In genomic region chr3:179713643-179714090, GRCh38 we compare ENCODE assay signal across 14 cellular contexts.
A peak's percentile ranks its signal among the peaks of the same experiment; 100 is the strongest.
DNase-seq lines count a peak whose midpoint lies in the region; ATAC-seq, FAIRE-seq and TF ChIP-seq lines count a peak whose summit lies in the region.
"Had no signal": no experiment of that assay in that cellular context is flagged by ENCODE, and none has a peak within 500 bp of the region (broad histone marks: within the 10 kb centered on the region; RNA-seq: fewer than 3 reads in every experiment).

No MANE protein-coding gene starts in this region.

- no peak overlapping the region for H3K4me3 Mint-ChIP-seq in astrocyte (ENCODE audit: unreplicated experiment)
- H3K4me3 Mint-ChIP-seq in activated CD8-positive, alpha-beta T cell treated with anti-CD3 and anti-CD28 coated beads, Interleukin-2, amount 10 ng/mL, durations not matched to agents 7 days and 5 days, result no peak overlapping the region
- no peak overlapping the region for H3K4me3 Mint-ChIP-seq in effector memory CD8-positive, alpha-beta T cell

- no peaks in the 10 kb centered on the region for H3K9me3 Mint-ChIP-seq in astrocyte (ENCODE audit: unreplicated experiment)
- no peaks in the 10 kb centered on the region for H3K9me3 Mint-ChIP-seq in activated CD8-positive, alpha-beta T cell treated with anti-CD3 and anti-CD28 coated beads, Interleukin-2, amount 10 ng/mL, durations not matched to agents 7 days and 5 days (ENCODE audit: insufficient read depth)
- no peaks in the 10 kb centered on the region for H3K9me3 Mint-ChIP-seq in effector memory CD8-positive, alpha-beta T cell

- peak; percentile 62 for FAIRE-seq in astrocyte (lab: Jason Lieb, UNC)

- H3K4me1 Mint-ChIP-seq in astrocyte (ENCODE audit: low read depth, unreplicated experiment), result peaks cover 18% of the 10 kb centered on the region
- H3K4me1 Mint-ChIP-seq in activated CD8-positive, alpha-beta T cell treated with anti-CD3 and anti-CD28 coated beads, Interleukin-2, amount 10 ng/mL, durations not matched to agents 7 days and 5 days (ENCODE audit: low read depth), result no peaks in the 10 kb centered on the region
- no peaks in the 10 kb centered on the region for H3K4me1 Mint-ChIP-seq in effector memory CD8-positive, alpha-beta T cell (ENCODE audit: low read depth in 2 of 2)

- H3K9ac ChIP-seq in astrocyte (ENCODE audit: low read length), result peak overlapping the region; percentile 69

- H3K36me3 ChIP-seq in astrocyte (ENCODE audit: insufficient read depth, low read length) (peaks cover 4% of the 10 kb centered on the region), heart right ventricle (peaks cover 0 to 33% (median 3%) of the 10 kb centered on the region in 9 donors), psoas muscle (ENCODE audit: insufficient read depth in 1 of 2, low read depth in 1 of 2) (peaks cover 0 to 29% of the 10 kb centered on the region in 2 donors)

- DNase-seq in ELF-1 (ENCODE audit: low read depth, low spot score), result peak; percentile 11
- peak; percentile 86 for DNase-seq in astrocyte (ENCODE audit: low read depth)
- no peak for DNase-seq in heart right ventricle
- no peak for DNase-seq in psoas muscle
- DNase-seq in superior temporal gyrus (ENCODE audit: extremely low spot score), result no peak
- DNase-seq in activated CD8-positive, alpha-beta T cell treated with anti-CD3 and anti-CD28 coated beads, Interleukin-2, amount 10 ng/mL, durations not matched to agents 7 days and 5 days, result no peak
- no peak for DNase-seq in SIG-M5 (lab: John Stamatoyannopoulos, UW)
- DNase-seq in effector memory CD8-positive, alpha-beta T cell, result no peak
- DNase-seq: activated CD8-positive, alpha-beta memory T cell treated with anti-CD3 and anti-CD28 coated beads for 24 hours; activated naive CD4-positive, alpha-beta T cell treated with anti-CD3 and anti-CD28 coated beads, Interleukin-2, amount 50 U/mL, for 16 hours; cortex of kidney; left lung; NCI-H2227 treated with DMSO at 0.1 percent for 48 hours; occipital lobe had no signal

- peaks cover 14% of the 10 kb centered on the region for H3K79me2 ChIP-seq in astrocyte (ENCODE audit: insufficient read depth, low read length)

- POLR2A ChIA-PET in activated CD8-positive, alpha-beta T cell treated with anti-CD3 and anti-CD28 coated beads, Interleukin-2, amount 10 ng/mL, durations not matched to agents 7 days and 5 days (lab: Charles Lee), result no interaction called here

- H4K20me1 ChIP-seq in astrocyte (ENCODE audit: insufficient read depth, low read length), result no peaks in the 10 kb centered on the region

- peak overlapping the region; percentile 4 for H2AFZ ChIP-seq in astrocyte (ENCODE audit: low read depth, low read length)

- H3K4me1 ChIP-seq in astrocyte (ENCODE audit: insufficient read depth, low read length), result peaks cover 28% of the 10 kb centered on the region
- H3K4me1 ChIP-seq in heart right ventricle, result peaks cover 0 to 38% (median 15%) of the 10 kb centered on the region in 9 donors
- peaks cover 65% of the 10 kb centered on the region for H3K4me1 ChIP-seq in psoas muscle
- H3K4me1 ChIP-seq: left lung had no signal

- intact Hi-C loops in heart right ventricle (cut with DNase I), result loop anchor here in 2 of 10 donors (5.0 to 10.0 kb wide), 2 partner anchors 46 to 59 kb away; partner anchors contain the start of gene USP13 (in 1 of the 2)
- intact Hi-C loops in psoas muscle (cut with DNase I), result no loop called here

- H3K4me2 ChIP-seq in astrocyte (ENCODE audit: low read length), result peak overlapping the region; percentile 66

- H3K27me3 ChIP-seq in astrocyte (ENCODE audit: insufficient read depth, low read length) (no peaks in the 10 kb centered on the region), heart right ventricle (no peaks in the 10 kb centered on the region), psoas muscle (ENCODE audit: insufficient read depth in 3 of 3, low read length in 2 of 3) (no peaks in the 10 kb centered on the region)
- H3K27me3 ChIP-seq: left lung had no signal

- peak overlapping the region; percentile 92 for H3K27ac ChIP-seq in astrocyte (ENCODE audit: low read depth, low read length)
- peak overlapping the region; percentile 42 to 89 (median 78) for H3K27ac ChIP-seq in heart right ventricle
- H3K27ac ChIP-seq in psoas muscle, result peak overlapping the region; percentile 92
- H3K27ac ChIP-seq: left lung had no signal

- CTCF ChIA-PET in activated CD8-positive, alpha-beta T cell treated with anti-CD3 and anti-CD28 coated beads, Interleukin-2, amount 10 ng/mL, durations not matched to agents 7 days and 5 days (lab: Charles Lee), result no interaction called here

- peak overlapping the region; percentile 43 for H3K27ac Mint-ChIP-seq in astrocyte (ENCODE audit: unreplicated experiment)
- no peak overlapping the region for H3K27ac Mint-ChIP-seq in activated CD8-positive, alpha-beta T cell treated with anti-CD3 and anti-CD28 coated beads, Interleukin-2, amount 10 ng/mL, durations not matched to agents 7 days and 5 days
- H3K27ac Mint-ChIP-seq in effector memory CD8-positive, alpha-beta T cell, result no peak overlapping the region

- 48 to 66% methylated on average over 6 of the region's 6 CpGs for whole genome bisulfite sequencing in heart right ventricle, 2 donors
- WGBS in psoas muscle, 3 donors, result 22 to 35% (median 31%) methylated on average over 6 of the region's 6 CpGs

- H3K9me3 ChIP-seq in astrocyte (ENCODE audit: insufficient read depth, low read depth, low read length) (no peaks in the 10 kb centered on the region), heart right ventricle (no peaks in the 10 kb centered on the region), psoas muscle (no peaks in the 10 kb centered on the region)
- H3K9me3 ChIP-seq: left lung had no signal

- TF ChIP-seq CTCF in astrocyte (IDR thresholded peaks at IDR 0.05; ENCODE audit: insufficient read depth, low read depth, low read length) (no peak), heart right ventricle (IDR thresholded peaks at IDR 0.05) (no peak), psoas muscle (IDR thresholded peaks at IDR 0.05) (no peak)

- ATAC-seq in heart right ventricle (peak; percentile 34 to 88 (median 74)), psoas muscle (peak; percentile 70 to 78 (median 76))
- ATAC-seq in activated CD8-positive, alpha-beta T cell treated with anti-CD3 and anti-CD28 coated beads, Interleukin-2, amount 10 ng/mL, durations not matched to agents 7 days and 5 days, result no peak
- ATAC-seq in effector memory CD8-positive, alpha-beta T cell (replicated peaks), result no peak
- ATAC-seq: left lung had no signal

- no peaks in the 10 kb centered on the region for H3K27me3 Mint-ChIP-seq in astrocyte (ENCODE audit: low read depth, unreplicated experiment)
- no peaks in the 10 kb centered on the region for H3K27me3 Mint-ChIP-seq in activated CD8-positive, alpha-beta T cell treated with anti-CD3 and anti-CD28 coated beads, Interleukin-2, amount 10 ng/mL, durations not matched to agents 7 days and 5 days (ENCODE audit: low read depth)
- no peaks in the 10 kb centered on the region for H3K27me3 Mint-ChIP-seq in effector memory CD8-positive, alpha-beta T cell

- H3K4me3 ChIP-seq in astrocyte (ENCODE audit: insufficient read depth, low read depth, low read length) (no peak overlapping the region), heart right ventricle (no peak overlapping the region), psoas muscle (peak overlapping the region; percentile 8)
- H3K4me3 ChIP-seq: left lung had no signal

- no peaks in the 10 kb centered on the region for H3K36me3 Mint-ChIP-seq in astrocyte (ENCODE audit: low read depth, unreplicated experiment)
- H3K36me3 Mint-ChIP-seq in activated CD8-positive, alpha-beta T cell treated with anti-CD3 and anti-CD28 coated beads, Interleukin-2, amount 10 ng/mL, durations not matched to agents 7 days and 5 days (ENCODE audit: low read depth), result no peaks in the 10 kb centered on the region
- no peaks in the 10 kb centered on the region for H3K36me3 Mint-ChIP-seq in effector memory CD8-positive, alpha-beta T cell (ENCODE audit: insufficient read depth)

Comparison
In these comparisons a context has a peak if more than half of its experiments do, and no peak if none do; other contexts are left out.
1. DNase-seq: peak in ELF-1 (single experiment) and astrocyte (single experiment); none in heart right ventricle (0 of 2), psoas muscle (0 of 2), superior temporal gyrus (single experiment), activated CD8-positive, alpha-beta T cell treated with anti-CD3 and anti-CD28 coated beads, Interleukin-2, amount 10 ng/mL, durations not matched to agents 7 days and 5 days (single experiment), SIG-M5 (single experiment) and effector memory CD8-positive, alpha-beta T cell (0 of 3).
2. ATAC-seq: peak in heart right ventricle (8 of 8) and psoas muscle (4 of 4); none in activated CD8-positive, alpha-beta T cell treated with anti-CD3 and anti-CD28 coated beads, Interleukin-2, amount 10 ng/mL, durations not matched to agents 7 days and 5 days (single experiment) and effector memory CD8-positive, alpha-beta T cell (single experiment).
3. Peak in every context shown above with its lines, with median percentiles within 50 percentile points of each other: H3K27ac ChIP-seq.